In genomic region chr10:52479567-52479966, GRCh38 we compare ENCODE assay signal across 24 cellular contexts.
DNase-seq lines count a peak whose midpoint lies in the region; ATAC-seq and TF ChIP-seq lines count a peak whose summit lies in the region.
"Had no signal": no experiment of that assay in that cellular context is flagged by ENCODE, and none has a peak within 500 bp of the region (broad histone marks: within the 10 kb centered on the region; RNA-seq: fewer than 3 reads in every experiment).

No MANE protein-coding gene starts in this region.

- peak; percentile 22 for DNase-seq in A172 (ENCODE audit: low spot score)
- peak; percentile 61 for DNase-seq in PC-3
- DNase-seq in dermis microvascular lymphatic vessel endothelial cell (ENCODE audit: low read depth in 2 of 2): peak; percentile 84 to 85
- no peak for DNase-seq in neural progenitor cell (ENCODE audit: low spot score)
- DNase-seq in central memory CD4-positive, alpha-beta T cell: no peak
- no peak for DNase-seq in middle frontal gyrus (ENCODE audit: extremely low spot score, low spot score)
- DNase-seq in amniotic stem cell (lab: John Stamatoyannopoulos, UW): no peak
- DNase-seq: 8988T, Calu3, DMS153, DND-41, H7, Karpas-422, NCI-H1092 treated with DMSO at 0.1 percent for 48 hours, NCI-H1436, NCI-H187 treated with DMSO at 0.1 percent for 48 hours, NCI-H2171 treated with DMSO at 0.1 percent for 48 hours, NCI-H524, NCI-H774, PC-9, Right ventricle myocardium superior, RPMI8226 had no signal

- no peak overlapping the region for H3K4me3 ChIP-seq in PC-3 (ENCODE audit: low read length)
- no peak overlapping the region for H3K4me3 ChIP-seq in neural progenitor cell
- H3K4me3 ChIP-seq: PC-9, SJSA1 had no signal

- CTCF ChIA-PET in PC-3 (lab: Charles Lee): no interaction called here

- no TSS peak for BruUV-seq in PC-3 (replicated peaks; lab: Mats Ljungman, UMichigan)

- H2AFZ ChIP-seq in PC-3 (ENCODE audit: low read length) (peak overlapping the region; percentile 27), neural progenitor cell (replicated peaks) (peak overlapping the region; percentile 19)
- H2AFZ ChIP-seq: PC-9 had no signal

- POLR2A ChIA-PET in PC-3 (lab: Charles Lee; ENCODE audit: unreplicated experiment): no interaction called here

- H3K9me3 ChIP-seq in PC-3 (ENCODE audit: low read length) (no peaks in the 10 kb centered on the region), neural progenitor cell (ENCODE audit: low read depth) (no peaks in the 10 kb centered on the region)
- H3K9me3 ChIP-seq: SJSA1 had no signal

- H3K4me1 ChIP-seq in PC-3 (ENCODE audit: insufficient read depth, low read length) (peaks cover 22% of the 10 kb centered on the region), neural progenitor cell (no peaks in the 10 kb centered on the region)

- H3F3A ChIP-seq in PC-3 (ENCODE audit: low read length, unreplicated experiment) (peaks cover 7% of the 10 kb centered on the region), neural progenitor cell (ENCODE audit: low read depth) (no peaks in the 10 kb centered on the region)

- H3K36me3 ChIP-seq in PC-3 (ENCODE audit: low read depth, low read length): no peaks in the 10 kb centered on the region; the same call in 1 of the 2 replicates
- no peaks in the 10 kb centered on the region for H3K36me3 ChIP-seq in neural progenitor cell
- H3K36me3 ChIP-seq: SJSA1 had no signal

- H3K36me3 Mint-ChIP-seq in neural progenitor cell: no peaks in the 10 kb centered on the region

- 0 out of 2 replicates have a peak, but pooled peaks have one; percentile 9 for ATAC-seq in PC-3
- ATAC-seq: HepG2 had no signal

- H3K9me2 ChIP-seq in PC-3 (replicated peaks; ENCODE audit: low read length): no peaks in the 10 kb centered on the region

- H4K20me1 ChIP-seq in PC-3 (ENCODE audit: low read length) (no peaks in the 10 kb centered on the region), neural progenitor cell (ENCODE audit: low read depth) (no peaks in the 10 kb centered on the region)

- H3K27me3 ChIP-seq in PC-3 (ENCODE audit: low read length) (no peaks in the 10 kb centered on the region), neural progenitor cell (no peaks in the 10 kb centered on the region)
- H3K27me3 ChIP-seq: SJSA1 had no signal

- no peaks in the 10 kb centered on the region for H3K4me1 Mint-ChIP-seq in neural progenitor cell

- H3K27ac ChIP-seq in PC-3 (ENCODE audit: low read length) (no peak overlapping the region), neural progenitor cell (no peak overlapping the region)
- H3K27ac ChIP-seq: PC-9, SJSA1 had no signal

- intact Hi-C loops in PC-3 (cut with micrococcal nuclease): no loop called here

- H3K4me2 ChIP-seq in PC-3 (ENCODE audit: low read length) (0 out of 2 replicates have a peak overlapping the region, but pooled peaks have one; percentile 0), neural progenitor cell (no peak overlapping the region)
- H3K4me2 ChIP-seq: PC-9 had no signal

- H3K9ac ChIP-seq in PC-3 (ENCODE audit: low read length) (no peak overlapping the region), neural progenitor cell (no peak overlapping the region)

- H3K27ac Mint-ChIP-seq in neural progenitor cell: no peak overlapping the region

- no peak for TF ChIP-seq CTCF in PC-3 (conservative IDR thresholded peaks at IDR 0.05; ENCODE audit: low read depth, low read length)
- TF ChIP-seq CTCF in neural progenitor cell (IDR thresholded peaks at IDR 0.05): no peak

- H3K9me3 Mint-ChIP-seq in neural progenitor cell: no peaks in the 10 kb centered on the region

- H3K79me2 ChIP-seq in PC-3 (ENCODE audit: low read length) (no peaks in the 10 kb centered on the region), neural progenitor cell (ENCODE audit: low read depth) (no peaks in the 10 kb centered on the region)

- H3K27me3 Mint-ChIP-seq in neural progenitor cell (ENCODE audit: insufficient read depth, low read depth): peaks cover 4% of the 10 kb centered on the region

- no peak overlapping the region for H3K4me3 Mint-ChIP-seq in neural progenitor cell

Comparison
In these comparisons a context has a peak if more than half of its experiments do, and no peak if none do; other contexts are left out.
1. DNase-seq: peak in A172 (single experiment), PC-3 (single experiment) and dermis microvascular lymphatic vessel endothelial cell (2 of 2); none in neural progenitor cell (single experiment), central memory CD4-positive, alpha-beta T cell (single experiment), middle frontal gyrus (single experiment) and amniotic stem cell (single experiment).